1 cellular context compared by ENCODE assay signal in the genomic region with DNA sequence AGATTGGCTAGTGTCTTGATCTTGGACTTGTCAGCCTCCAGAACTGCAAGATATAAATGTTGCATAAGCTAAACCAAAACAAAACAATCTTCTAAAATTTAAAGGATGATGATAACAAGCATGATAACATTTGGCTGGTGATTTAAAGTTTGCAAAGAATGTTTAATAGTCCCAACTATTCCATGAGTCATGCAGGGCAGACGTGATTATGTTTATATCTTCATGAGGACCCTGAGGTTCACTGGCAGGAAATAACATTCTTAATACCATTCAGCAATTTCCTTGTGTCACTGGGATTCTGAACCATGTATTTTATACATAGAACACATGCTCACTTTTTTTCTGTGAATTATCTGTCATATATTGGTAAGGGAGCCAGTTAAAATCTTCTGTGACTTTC.
TF ChIP-seq lines count a peak whose summit lies in the region.

No MANE protein-coding gene starts in this region.

TF ChIP-seq in HCT116, 20 proteins besides CTCF, POLR2A, EP300 and RAD21 (continued from another document):
- TF ChIP-seq, protein P1, sequence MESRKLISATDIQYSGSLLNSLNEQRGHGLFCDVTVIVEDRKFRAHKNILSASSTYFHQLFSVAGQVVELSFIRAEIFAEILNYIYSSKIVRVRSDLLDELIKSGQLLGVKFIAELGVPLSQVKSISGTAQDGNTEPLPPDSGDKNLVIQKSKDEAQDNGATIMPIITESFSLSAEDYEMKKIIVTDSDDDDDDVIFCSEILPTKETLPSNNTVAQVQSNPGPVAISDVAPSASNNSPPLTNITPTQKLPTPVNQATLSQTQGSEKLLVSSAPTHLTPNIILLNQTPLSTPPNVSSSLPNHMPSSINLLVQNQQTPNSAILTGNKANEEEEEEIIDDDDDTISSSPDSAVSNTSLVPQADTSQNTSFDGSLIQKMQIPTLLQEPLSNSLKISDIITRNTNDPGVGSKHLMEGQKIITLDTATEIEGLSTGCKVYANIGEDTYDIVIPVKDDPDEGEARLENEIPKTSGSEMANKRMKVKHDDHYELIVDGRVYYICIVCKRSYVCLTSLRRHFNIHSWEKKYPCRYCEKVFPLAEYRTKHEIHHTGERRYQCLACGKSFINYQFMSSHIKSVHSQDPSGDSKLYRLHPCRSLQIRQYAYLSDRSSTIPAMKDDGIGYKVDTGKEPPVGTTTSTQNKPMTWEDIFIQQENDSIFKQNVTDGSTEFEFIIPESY (IDR thresholded peaks at IDR 0.05; ENCODE audit: extremely low read depth, insufficient replicate concordance, low read length): no peak
- TF ChIP-seq SP1 (IDR thresholded peaks at IDR 0.05; ENCODE audit: low read depth) (no peak), ZFX (IDR thresholded peaks at IDR 0.05) (no peak), ZNF274 (IDR thresholded peaks at IDR 0.05; ENCODE audit: low read depth, low read length) (no peak), ATF3 (IDR thresholded peaks at IDR 0.05) (no peak), FOSL1 (IDR thresholded peaks at IDR 0.05; ENCODE audit: low read depth) (no peak), ELF1 (IDR thresholded peaks at IDR 0.05; ENCODE audit: borderline replicate concordance, low read depth) (no peak)
